Comparison of ENCODE assay signal across 15 cellular contexts in the genomic region with DNA sequence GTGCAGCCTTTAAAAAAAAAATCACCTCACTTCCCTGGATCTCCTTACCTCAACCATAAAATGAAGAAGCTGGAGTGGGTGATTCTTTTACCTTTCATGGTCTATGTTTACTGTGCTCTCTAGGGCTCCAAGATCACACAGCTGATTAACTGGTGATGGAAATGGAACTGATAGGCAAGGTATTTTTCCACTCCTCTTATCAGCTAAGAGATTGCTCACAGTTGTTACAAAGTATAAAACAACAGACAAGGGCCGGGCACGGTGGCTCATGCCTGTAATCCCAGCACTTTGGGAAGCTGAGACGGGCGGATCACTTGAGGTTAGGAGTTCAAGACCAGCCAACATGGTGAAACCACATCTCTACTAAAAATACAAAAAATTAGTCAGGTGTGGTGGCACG.
"Had no signal": no experiment of that assay in that cellular context is flagged by ENCODE, and none has a peak within 500 bp of the region (broad histone marks: within the 10 kb centered on the region; RNA-seq: fewer than 3 reads in every experiment).

No MANE protein-coding gene starts in this region.

- H3K4me1 Mint-ChIP-seq: naive thymus-derived CD8-positive, alpha-beta T cell; stimulated activated effector memory CD8-positive, alpha-beta T cell treated with anti-CD3 and anti-CD28 coated beads, Interleukin-12 subunit alpha, Interleukin-12 subunit beta, amount 100 ng/mL, for 72 hours had no signal

- H3K27ac ChIP-seq: foreskin keratinocyte, psoas muscle, right lobe of liver, suprapubic skin, thyroid gland had no signal

- H3K4me3 ChIP-seq: psoas muscle, right lobe of liver, suprapubic skin, thyroid gland had no signal

- H3K27me3 Mint-ChIP-seq: dendritic cell treated with granulocyte-macrophage colony-stimulating factor and Interleukin-4, amounts not matched to agents 40 ng/mL and 50 ng/mL, for 4 days; naive thymus-derived CD8-positive, alpha-beta T cell; type B pancreatic cell had no signal

- DNase-seq: erythroblast; foreskin keratinocyte; left colon; naive thymus-derived CD8-positive, alpha-beta T cell; psoas muscle; retina; right lobe of liver; stimulated activated CD4-positive, alpha-beta T cell treated with anti-CD3 and anti-CD28 coated beads, Interleukin-4, amount 100 ng/mL, for 1 hour; stimulated activated CD8-positive, alpha-beta memory T cell treated with anti-CD3 and anti-CD28 coated beads, Interleukin-4, amount 100 ng/mL, for 48 hours; stimulated activated naive CD8-positive, alpha-beta T cell treated with anti-CD3 and anti-CD28 coated beads, Interleukin-15, Interleukin-2, amounts not matched to agents 100 U/mL and 50 U/mL, for 24 hours; thyroid gland had no signal

- H3K27me3 ChIP-seq: foreskin keratinocyte, right lobe of liver, suprapubic skin, thyroid gland had no signal

- H3K9me3 Mint-ChIP-seq: dendritic cell treated with granulocyte-macrophage colony-stimulating factor and Interleukin-4, amounts not matched to agents 40 ng/mL and 50 ng/mL, for 4 days; naive thymus-derived CD8-positive, alpha-beta T cell; stimulated activated effector memory CD8-positive, alpha-beta T cell treated with anti-CD3 and anti-CD28 coated beads, Interleukin-12 subunit alpha, Interleukin-12 subunit beta, amount 100 ng/mL, for 72 hours; type B pancreatic cell had no signal

- ATAC-seq: foreskin keratinocyte; left colon; naive thymus-derived CD8-positive, alpha-beta T cell; psoas muscle; right lobe of liver; stimulated activated effector memory CD8-positive, alpha-beta T cell treated with anti-CD3 and anti-CD28 coated beads, Interleukin-12 subunit alpha, Interleukin-12 subunit beta, amount 100 ng/mL, for 72 hours; stimulated activated naive CD8-positive, alpha-beta T cell treated with anti-CD3 and anti-CD28 coated beads, Interleukin-15, Interleukin-2, amounts not matched to agents 100 U/mL and 50 U/mL, for 24 hours had no signal

- H3K4me1 ChIP-seq: foreskin keratinocyte, psoas muscle, right lobe of liver, suprapubic skin, thyroid gland had no signal

- H3K4me3 Mint-ChIP-seq: dendritic cell treated with granulocyte-macrophage colony-stimulating factor and Interleukin-4, amounts not matched to agents 40 ng/mL and 50 ng/mL, for 4 days; naive thymus-derived CD8-positive, alpha-beta T cell; stimulated activated effector memory CD8-positive, alpha-beta T cell treated with anti-CD3 and anti-CD28 coated beads, Interleukin-12 subunit alpha, Interleukin-12 subunit beta, amount 100 ng/mL, for 72 hours; type B pancreatic cell had no signal

- H3K27ac Mint-ChIP-seq: dendritic cell treated with granulocyte-macrophage colony-stimulating factor and Interleukin-4, amounts not matched to agents 40 ng/mL and 50 ng/mL, for 4 days; type B pancreatic cell had no signal

- H3K9me3 ChIP-seq: psoas muscle, right lobe of liver, suprapubic skin, thyroid gland had no signal
